ENCODE assay signal across 2 cellular contexts in genomic region chr20:63555661-63556381, GRCh38.
TF ChIP-seq lines count a peak whose summit lies in the region.

No MANE protein-coding gene starts in this region.

TF ChIP-seq in IMR-90, 13 proteins besides CTCF, POLR2A, EP300 and RAD21:
- TF ChIP-seq MAFK (IDR thresholded peaks at IDR 0.05; ENCODE audit: low read depth, low read length), result no peak
- TF ChIP-seq MXI1 (IDR thresholded peaks at IDR 0.05; ENCODE audit: borderline replicate concordance, low read depth, low read length), result no peak
- no peak for TF ChIP-seq CEBPB (IDR thresholded peaks at IDR 0.05; ENCODE audit: low read depth, low read length)
- no peak for TF ChIP-seq RFX5 (IDR thresholded peaks at IDR 0.05; ENCODE audit: low read depth, low read length)
- no peak for TF ChIP-seq FOS (IDR thresholded peaks at IDR 0.05; ENCODE audit: low read depth, low read length)
- no peak for TF ChIP-seq ELK1 (IDR thresholded peaks at IDR 0.05; ENCODE audit: borderline replicate concordance, low read depth, low read length)
- TF ChIP-seq USF2 (IDR thresholded peaks at IDR 0.05; ENCODE audit: low read depth, low read length), result no peak
- TF ChIP-seq BHLHE40 (IDR thresholded peaks at IDR 0.05; ENCODE audit: low read depth, low read length), result no peak
- TF ChIP-seq MAZ (IDR thresholded peaks at IDR 0.05; ENCODE audit: borderline replicate concordance, low read depth, low read length), result no peak
- TF ChIP-seq SMC3 (IDR thresholded peaks at IDR 0.05; ENCODE audit: low read depth, low read length), result no peak

TF ChIP-seq in K562, 482 proteins besides CTCF, POLR2A, EP300 and RAD21:
- TF ChIP-seq POLR2G (IDR thresholded peaks at IDR 0.05; ENCODE audit: low read depth, low read length), result 0 out of 2 replicates have a peak, but pooled peaks have one; percentile 10
- TF ChIP-seq ZBTB33 (CRISPR knock-in tag; IDR thresholded peaks at IDR 0.05), result peak; percentile 74
- no peak for TF ChIP-seq CAMTA2 (CRISPR knock-in tag; conservative IDR thresholded peaks at IDR 0.05)
